ENCODE assay signal across 16 cellular contexts in genomic region chr4:68176904-68177303, GRCh38. TPM values are rescaled to one million over a fixed set of nuclear protein-coding genes. Genes with fewer than 3 reads are reported as not detected.
DNase-seq lines count a peak whose midpoint lies in the region; ATAC-seq and TF ChIP-seq lines count a peak whose summit lies in the region.
"Had no signal": no experiment of that assay in that cellular context is flagged by ENCODE, and none has a peak within 500 bp of the region (broad histone marks: within the 10 kb centered on the region; RNA-seq: fewer than 3 reads in every experiment).

No MANE protein-coding gene starts in this region.

- H3K36me3 ChIP-seq in Loucy (ENCODE audit: insufficient read depth, low read length), result no peaks in the 10 kb centered on the region
- H3K36me3 ChIP-seq in neural progenitor cell, result no peaks in the 10 kb centered on the region
- no peaks in the 10 kb centered on the region for H3K36me3 ChIP-seq in upper lobe of right lung
- H3K36me3 ChIP-seq: SJCRH30 had no signal

- H4K20me1 ChIP-seq in Loucy (ENCODE audit: insufficient read depth, low read length, poor library complexity, severe bottlenecking) (no peaks in the 10 kb centered on the region), neural progenitor cell (ENCODE audit: low read depth) (no peaks in the 10 kb centered on the region)

- H3K4me2 ChIP-seq in Loucy (ENCODE audit: low read depth, low read length, poor library complexity, severe bottlenecking) (no peak overlapping the region), neural progenitor cell (no peak overlapping the region)

- H3K9me3 ChIP-seq in Loucy (ENCODE audit: insufficient read depth, low read depth, low read length) (no peaks in the 10 kb centered on the region), neural progenitor cell (ENCODE audit: low read depth) (no peaks in the 10 kb centered on the region), upper lobe of right lung (no peaks in the 10 kb centered on the region)
- H3K9me3 ChIP-seq: SJCRH30 had no signal

- H3K4me3 ChIP-seq in Loucy (ENCODE audit: low read length, poor library complexity, severe bottlenecking) (no peak overlapping the region), epithelial cell of esophagus (ENCODE audit: low read length) (no peak overlapping the region), neural progenitor cell (no peak overlapping the region), upper lobe of right lung (no peak overlapping the region)
- H3K4me3 ChIP-seq: SJCRH30 had no signal

- no peak overlapping the region for H3K4me3 Mint-ChIP-seq in neural progenitor cell
- H3K4me3 Mint-ChIP-seq: CD14-positive monocyte had no signal

- no peaks in the 10 kb centered on the region for H3K4me1 Mint-ChIP-seq in neural progenitor cell
- H3K4me1 Mint-ChIP-seq: CD14-positive monocyte had no signal

- ATAC-seq in upper lobe of right lung (no peak), HG02970 (IDR thresholded peaks at IDR 0.05; ENCODE audit: low FRiP score, unreplicated experiment) (no peak), GM18909 (IDR thresholded peaks at IDR 0.05; ENCODE audit: poor library complexity, unreplicated experiment) (no peak)

- H3K27ac ChIP-seq in VCaP, result no peak overlapping the region
- H3K27ac ChIP-seq in neural progenitor cell, result no peak overlapping the region
- no peak overlapping the region for H3K27ac ChIP-seq in upper lobe of right lung
- H3K27ac ChIP-seq: SJCRH30 had no signal

- no peak overlapping the region for H3K27ac Mint-ChIP-seq in neural progenitor cell
- H3K27ac Mint-ChIP-seq: CD14-positive monocyte had no signal

- H3K9me3 Mint-ChIP-seq in neural progenitor cell, result peaks cover 4% of the 10 kb centered on the region

- no peaks in the 10 kb centered on the region for H3K36me3 Mint-ChIP-seq in neural progenitor cell
- H3K36me3 Mint-ChIP-seq: CD14-positive monocyte had no signal

- peak; percentile 57 for DNase-seq in epithelial cell of esophagus (ENCODE audit: low read depth)
- no peak for DNase-seq in neural progenitor cell (ENCODE audit: low spot score)
- DNase-seq in upper lobe of right lung, result no peak
- no peak for DNase-seq in middle frontal gyrus (ENCODE audit: extremely low spot score, low spot score)
- DNase-seq: MV-4-11, NCI-H1694 treated with DMSO at 0.1 percent for 48 hours, NCI-H2107, NCI-H510A treated with DMSO at 0.1 percent for 48 hours, NCI-H774, SJCRH30 had no signal

- H3F3A ChIP-seq in Loucy (ENCODE audit: low read depth), result no peaks in the 10 kb centered on the region
- no peaks in the 10 kb centered on the region for H3F3A ChIP-seq in neural progenitor cell (ENCODE audit: low read depth)

- no peaks in the 10 kb centered on the region for H3K9me2 ChIP-seq in Loucy (replicated peaks; ENCODE audit: low read depth, low read length)

- no peaks in the 10 kb centered on the region for H3K27me3 ChIP-seq in Loucy (ENCODE audit: insufficient read depth, low read length, poor library complexity, severe bottlenecking)
- H3K27me3 ChIP-seq in neural progenitor cell, result no peaks in the 10 kb centered on the region
- H3K27me3 ChIP-seq in upper lobe of right lung, result no peaks in the 10 kb centered on the region
- H3K27me3 ChIP-seq: SJCRH30 had no signal

- peak overlapping the region; percentile 25; the same call in 1 of the 2 replicates for H2AFZ ChIP-seq in Loucy (ENCODE audit: low read length)
- H2AFZ ChIP-seq in neural progenitor cell (replicated peaks), result peak overlapping the region; percentile 35

- H3K9ac ChIP-seq in Loucy (ENCODE audit: low read depth, low read length, poor library complexity, severe bottlenecking) (no peak overlapping the region), neural progenitor cell (no peak overlapping the region)

- intact Hi-C loops in upper lobe of right lung (cut with DNase I), result no loop called here

- TF ChIP-seq CTCF in Loucy (conservative IDR thresholded peaks at IDR 0.05; ENCODE audit: low read length) (no peak), VCaP (conservative IDR thresholded peaks at IDR 0.05) (0 out of 2 replicates have a peak, but pooled peaks have one; percentile 5), epithelial cell of esophagus (IDR thresholded peaks at IDR 0.05; ENCODE audit: insufficient read depth, low read depth, low read length, missing control alignments) (no peak), neural progenitor cell (IDR thresholded peaks at IDR 0.05) (no peak), upper lobe of right lung (IDR thresholded peaks at IDR 0.05) (no peak)

- H3K4me1 ChIP-seq in Loucy (ENCODE audit: insufficient read depth, low read length, poor library complexity, severe bottlenecking) (no peaks in the 10 kb centered on the region), neural progenitor cell (no peaks in the 10 kb centered on the region), upper lobe of right lung (no peaks in the 10 kb centered on the region)
- H3K4me1 ChIP-seq: SJCRH30 had no signal

- H3K79me2 ChIP-seq in Loucy (ENCODE audit: insufficient read depth, low read length) (no peaks in the 10 kb centered on the region), neural progenitor cell (ENCODE audit: low read depth) (no peaks in the 10 kb centered on the region)

- no peaks in the 10 kb centered on the region for H3K27me3 Mint-ChIP-seq in neural progenitor cell (ENCODE audit: insufficient read depth, low read depth)

RNA-seq across cellular contexts. Expression of gene TMPRSS11F, which starts 47.2 kb away (rescaled TPM):
- total RNA-seq in neural progenitor cell (ENCODE audit: low replicate concordance), result not detected in 2 replicates
- total RNA-seq in upper lobe of right lung, result not detected
- total RNA-seq: H1, SJCRH30 had no signal
